In genomic region chr6:157478926-157479325, GRCh38 we compare ENCODE assay signal across 22 cellular contexts.
DNase-seq lines count a peak whose midpoint lies in the region; ATAC-seq and TF ChIP-seq lines count a peak whose summit lies in the region.
"Had no signal": no experiment of that assay in that cellular context is flagged by ENCODE, and none has a peak within 500 bp of the region (broad histone marks: within the 10 kb centered on the region; RNA-seq: fewer than 3 reads in every experiment).

No MANE protein-coding gene starts in this region.

- ATAC-seq in WTC11 (no peak), HG03469 (IDR thresholded peaks at IDR 0.05; ENCODE audit: unreplicated experiment) (no peak)

- CTCF ChIA-PET in WTC11 (lab: Charles Lee) = no interaction called here

- no peak for TF ChIP-seq POLR2A in prostate gland (IDR thresholded peaks at IDR 0.05)

- POLR2A ChIA-PET in WTC11 (lab: Charles Lee) = no interaction called here

- no peak for TF ChIP-seq CTCF in WTC11 (IDR thresholded peaks at IDR 0.05)
- no peak for TF ChIP-seq CTCF in prostate gland (IDR thresholded peaks at IDR 0.05)

- no peak overlapping the region for H3K4me3 ChIP-seq in prostate gland

- peak; percentile 2 for DNase-seq in DMS53 (lab: John Stamatoyannopoulos, UW)
- no peak for DNase-seq in DMS53 treated with DMSO at 0.1 percent for 48 hours (lab: John Stamatoyannopoulos, UW; ENCODE audit: unreplicated experiment)
- DNase-seq in WTC11 (ENCODE audit: low spot score) = no peak
- peak; percentile 31 for DNase-seq in islet precursor cell
- no peak for DNase-seq in prostate gland (ENCODE audit: low spot score)
- no peak for DNase-seq in SIG-M5 (lab: John Stamatoyannopoulos, UW)
- no peak for DNase-seq in AML-193 (lab: John Stamatoyannopoulos, UW)
- DNase-seq: CD4-positive, CD25-positive, alpha-beta regulatory T cell; DMS153; H7; IMR-90; NCI-H1048; NCI-H1417 treated with DMSO at 0.1 percent for 48 hours; NCI-H1694 treated with DMSO at 0.1 percent for 48 hours; NCI-H2107; NCI-H524; NCI-H82; Right ventricle myocardium superior; RPMI8226 had no signal

- H3K4me1 Mint-ChIP-seq in WTC11 = peaks cover 5% of the 10 kb centered on the region; the same call in 1 of the 2 replicates

- H3K36me3 Mint-ChIP-seq in WTC11 = no peaks in the 10 kb centered on the region

- no peaks in the 10 kb centered on the region for H3K27me3 ChIP-seq in prostate gland (replicated peaks; ENCODE audit: insufficient read depth)

- no peaks in the 10 kb centered on the region for H3K9me3 ChIP-seq in prostate gland

- no peaks in the 10 kb centered on the region for H3K36me3 ChIP-seq in prostate gland

- H3K27me3 Mint-ChIP-seq in WTC11 (ENCODE audit: low read depth) = no peaks in the 10 kb centered on the region

- H3K27ac Mint-ChIP-seq in WTC11 = no peak overlapping the region
- H3K27ac Mint-ChIP-seq: CD4-positive, CD25-positive, alpha-beta regulatory T cell had no signal

- H3K27ac ChIP-seq in prostate gland = peak overlapping the region; percentile 4 to 24
- H3K27ac ChIP-seq: 22Rv1, KMS-11 had no signal

- peaks cover 4% of the 10 kb centered on the region for H3K9me3 Mint-ChIP-seq in WTC11

- H3K4me1 ChIP-seq in prostate gland (replicated peaks) = no peaks in the 10 kb centered on the region

- 94% methylated on average over 2 of the region's 2 CpGs for WGBS in prostate gland

- intact Hi-C loops in prostate gland (cut with DNase I) = no loop called here

- no peak overlapping the region for H3K4me3 Mint-ChIP-seq in WTC11
- H3K4me3 Mint-ChIP-seq: CD4-positive, CD25-positive, alpha-beta regulatory T cell had no signal

TF ChIP-seq in WTC11, 78 proteins besides CTCF, POLR2A, EP300 and RAD21:
- TF ChIP-seq PRDM15 (CRISPR knock-in tag; IDR thresholded peaks at IDR 0.05) (peak; percentile 90), JUN (CRISPR knock-in tag; IDR thresholded peaks at IDR 0.05) (no peak)

Comparison
In these comparisons a context has a peak if more than half of its experiments do, and no peak if none do; other contexts are left out.
1. DNase-seq: peak in DMS53 (single experiment) and islet precursor cell (single experiment); none in DMS53 treated with DMSO at 0.1 percent for 48 hours (single experiment), WTC11 (single experiment), prostate gland (single experiment), SIG-M5 (single experiment) and AML-193 (0 of 2).